ENCODE assay signal across 8 cellular contexts in the genomic region with DNA sequence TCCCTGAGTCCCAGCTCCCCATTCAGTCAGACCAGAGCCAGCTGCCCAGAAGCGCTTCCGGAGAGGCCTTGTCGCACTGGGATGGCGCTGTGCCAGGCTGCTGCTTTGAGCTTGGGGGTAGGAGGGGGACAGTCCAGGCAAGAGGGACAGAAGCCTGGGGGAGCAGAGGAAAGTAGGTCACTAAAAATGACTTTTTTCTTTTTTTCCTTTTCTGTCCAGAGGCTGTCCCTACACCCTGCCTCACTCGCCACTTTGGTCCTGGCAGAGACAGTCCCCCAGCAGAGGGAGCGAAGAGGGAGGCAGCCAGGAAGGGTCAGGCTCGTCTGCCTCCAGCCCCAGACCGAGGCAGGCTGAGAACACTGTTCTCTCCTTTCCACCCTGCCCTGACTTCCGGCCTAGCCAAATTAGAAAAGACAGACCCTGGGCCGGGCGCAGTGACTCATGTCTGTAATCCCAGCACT. TPM values are rescaled to one million over a fixed set of nuclear protein-coding genes. Genes with fewer than 3 reads are reported as not detected.
DNase-seq lines count a peak whose midpoint lies in the region; ATAC-seq and TF ChIP-seq lines count a peak whose summit lies in the region.

No MANE protein-coding gene starts in this region.

- TF ChIP-seq CTCF in WERI-Rb-1 (IDR thresholded peaks at IDR 0.05; ENCODE audit: low read depth, low read length), result 0 out of 2 replicates have a peak, but pooled peaks have one; percentile 16
- TF ChIP-seq CTCF in cardiac muscle cell (IDR thresholded peaks at IDR 0.05; ENCODE audit: low read depth, low read length), result peak; percentile 26

- peaks cover 4% of the 10 kb centered on the region for H3K9me3 ChIP-seq in WERI-Rb-1 (ENCODE audit: severe bottlenecking)
- no peaks in the 10 kb centered on the region for H3K9me3 ChIP-seq in cardiac muscle cell (ENCODE audit: low read depth)

- no peaks in the 10 kb centered on the region for H3K27me3 ChIP-seq in WERI-Rb-1 (ENCODE audit: insufficient read depth, low read depth, severe bottlenecking)
- no peaks in the 10 kb centered on the region for H3K27me3 ChIP-seq in cardiac muscle cell

- peaks cover 0 to 1% (median 0%) of the 10 kb centered on the region in 3 donors for H3K27me3 Mint-ChIP-seq in immature natural killer cell (ENCODE audit: low read depth in 3 of 3)

- no peak overlapping the region for H3K4me3 Mint-ChIP-seq in immature natural killer cell

- no peaks in the 10 kb centered on the region for H3K9me3 Mint-ChIP-seq in immature natural killer cell

- no peak overlapping the region for H3K27ac Mint-ChIP-seq in immature natural killer cell

- no peaks in the 10 kb centered on the region for H3K4me1 Mint-ChIP-seq in immature natural killer cell

- H3K27ac ChIP-seq in WERI-Rb-1, result peak overlapping the region; percentile 91
- H3K27ac ChIP-seq in cardiac muscle cell, result peak overlapping the region; percentile 94

- H3K36me3 ChIP-seq in WERI-Rb-1 (peaks cover 9% of the 10 kb centered on the region), cardiac muscle cell (no peaks in the 10 kb centered on the region)

- peaks cover 88% of the 10 kb centered on the region for H3K4me1 ChIP-seq in cardiac muscle cell (ENCODE audit: low read depth)

- H3K36me3 Mint-ChIP-seq in immature natural killer cell, result peaks cover 4 to 14% (median 5%) of the 10 kb centered on the region in 3 donors

- no peak for ATAC-seq in GM21423 (IDR thresholded peaks at IDR 0.05; ENCODE audit: unreplicated experiment)

- H3K4me3 ChIP-seq in WERI-Rb-1 (ENCODE audit: low read depth, low read length) (no peak overlapping the region), cardiac muscle cell (no peak overlapping the region)

- intact Hi-C loops in posterior cingulate gyrus (cut with DNase I), result no loop called here

- DNase-seq in C1 segment of cervical spinal cord (lab: John Stamatoyannopoulos, UW) (peak in 12 of 14 donors; percentile 52 to 85 (median 70)), WERI-Rb-1 (no peak), cardiac muscle cell (ENCODE audit: low read depth in 1 of 2, low spot score in 1 of 2) (peak in 1 of 2 donors; percentile 47), posterior cingulate gyrus (peak; percentile 67 to 96 (median 81)), mucosa of gallbladder (ENCODE audit: low spot score) (no peak), immature natural killer cell (no peak)
- no peak for DNase-seq in activated CD4-positive, CD25-positive, alpha-beta regulatory T cell treated with anti-CD3 and anti-CD28 coated beads, Interleukin-2, amount 50 U/mL, for 72 hours

RNA-seq across cellular contexts. Expression of gene TRIM8, which starts 15.8 kb away (rescaled TPM):
- total RNA-seq in cardiac muscle cell, result 100 and 130 TPM in 2 replicates
- 59.8 and 65.6 TPM in 2 replicates for polyA plus RNA-seq in cardiac muscle cell
- 129 TPM for total RNA-seq in mucosa of gallbladder
- polyA plus RNA-seq in immature natural killer cell, result 10 to 100 TPM; 30.5 to 78.8 (median 39.2) TPM

Comparison
In these comparisons a context has a peak if more than half of its experiments do, and no peak if none do; other contexts are left out.
1. DNase-seq: peak in C1 segment of cervical spinal cord (12 of 14) and posterior cingulate gyrus (10 of 10); none in WERI-Rb-1 (single experiment), activated CD4-positive, CD25-positive, alpha-beta regulatory T cell treated with anti-CD3 and anti-CD28 coated beads, Interleukin-2, amount 50 U/mL, for 72 hours (single experiment), mucosa of gallbladder (single experiment) and immature natural killer cell (0 of 3).